Comparison of ENCODE assay signal across 8 cellular contexts in genomic region chr6:160990847-160991410, GRCh38. TPM values are rescaled to one million over a fixed set of nuclear protein-coding genes. Genes with fewer than 3 reads are reported as not detected.
DNase-seq lines count a peak whose midpoint lies in the region; ATAC-seq, FAIRE-seq and TF ChIP-seq lines count a peak whose summit lies in the region.

No MANE protein-coding gene starts in this region.

- H3K4me1 Mint-ChIP-seq in H9: peaks cover 4 to 13% of the 10 kb centered on the region in 2 experiments

- peaks cover 4 to 15% of the 10 kb centered on the region in 2 experiments; a peak in 2 of 5 replicates for H3K9me3 Mint-ChIP-seq in H9

- H3K4me2 ChIP-seq in H9 (ENCODE audit: insufficient read depth, insufficient read length, low read length): peak overlapping the region; percentile 78

- no peak overlapping the region for H4K8ac ChIP-seq in H9 (replicated peaks; ENCODE audit: insufficient read length, low read depth, low read length)

- no peak overlapping the region for H3T11ph ChIP-seq in H9 (ENCODE audit: low read length)

- no peak overlapping the region for H4K5ac ChIP-seq in H9 (ENCODE audit: insufficient read length, low read depth, low read length)

- DNase-seq in H9 (no peak), foreskin keratinocyte (no peak), skeletal muscle cell (ENCODE audit: low read depth) (no peak), H54 (ENCODE audit: insufficient read length, low spot score) (no peak)

- H3K4me1 ChIP-seq in H9 (ENCODE audit: insufficient read depth, low read length) (no peaks in the 10 kb centered on the region), foreskin keratinocyte (peaks cover 14% of the 10 kb centered on the region)

- no peak for TF ChIP-seq CTCF in H9 (conservative IDR thresholded peaks at IDR 0.05)
- no peak for TF ChIP-seq CTCF in VCaP (conservative IDR thresholded peaks at IDR 0.05)
- no peak for TF ChIP-seq CTCF in foreskin keratinocyte (conservative IDR thresholded peaks at IDR 0.05)

- H3K27me3 ChIP-seq in H9 (ENCODE audit: insufficient read depth, low read length) (no peaks in the 10 kb centered on the region), foreskin keratinocyte (no peaks in the 10 kb centered on the region)

- no peak overlapping the region for H2BK15ac ChIP-seq in H9 (ENCODE audit: low read depth, low read length)

- H3K4ac ChIP-seq in H9 (ENCODE audit: low read depth, low read length): no peak overlapping the region

- H2AFZ ChIP-seq in H9 (ENCODE audit: low read length): peak overlapping the region; percentile 37

- H3K18ac ChIP-seq in H9 (ENCODE audit: insufficient read length, low read depth, low read length): no peak overlapping the region

- H3K27ac ChIP-seq in H9 (ENCODE audit: insufficient read length, low read depth, low read length) (no peak overlapping the region), VCaP (peak overlapping the region; percentile 93), foreskin keratinocyte (peak overlapping the region; percentile 60)

- no CpG with 5 or more reads among the region's 16 CpGs for WGBS in H9 (ENCODE audit: extremely low coverage, insufficient read length, low lambda C conversion rate)

- peaks cover 3% of the 10 kb centered on the region for H3K27me3 Mint-ChIP-seq in H9 (ENCODE audit: low read depth)

- H2BK12ac ChIP-seq in H9 (ENCODE audit: insufficient read length, low read depth, low read length): no peak overlapping the region

- H2AK5ac ChIP-seq in H9 (ENCODE audit: insufficient read length, low read length): no peak overlapping the region

- H3K27ac Mint-ChIP-seq in H9: peak overlapping the region in 1 of 3 experiments; percentile 82; a peak in 1 of 7 replicates

- no peak for FAIRE-seq in H54 (lab: Jason Lieb, UNC)

- no peak overlapping the region for H3K56ac ChIP-seq in H9 (ENCODE audit: insufficient read length, low read depth, low read length)

- peaks cover 6% of the 10 kb centered on the region for H3K23me2 ChIP-seq in H9 (ENCODE audit: insufficient read length, low read depth, low read length, poor library complexity, severe bottlenecking)

- H2BK5ac ChIP-seq in H9 (ENCODE audit: insufficient read length, low read length): no peak overlapping the region

- H2BK120ac ChIP-seq in H9 (ENCODE audit: low read depth, low read length, poor library complexity, severe bottlenecking): no peak overlapping the region

- peak overlapping the region; percentile 88 for H3K4me3 ChIP-seq in skeletal muscle cell (ENCODE audit: low read depth, low read length)

- no peaks in the 10 kb centered on the region for H4K20me1 ChIP-seq in H9 (ENCODE audit: control insufficient read depth, insufficient read depth, insufficient read length)

- peak overlapping the region; percentile 89 to 97 for H3K4me3 Mint-ChIP-seq in H9

- no peaks in the 10 kb centered on the region for H3K79me1 ChIP-seq in H9 (ENCODE audit: insufficient read depth, low read depth, low read length, poor library complexity, severe bottlenecking)

- no peak overlapping the region for H3K9ac ChIP-seq in H9 (ENCODE audit: extremely low read depth, insufficient read length, low read length)

- H2BK20ac ChIP-seq in H9 (ENCODE audit: low read depth, low read length, poor library complexity, severe bottlenecking): no peak overlapping the region

- no peak for TF ChIP-seq POLR2A in H54 (IDR thresholded peaks at IDR 0.05; ENCODE audit: low read depth, low read length)

- no peak overlapping the region for H3K14ac ChIP-seq in H9 (ENCODE audit: insufficient read depth, low read length)

- ATAC-seq in foreskin keratinocyte: no peak
- ATAC-seq in GM21423 (IDR thresholded peaks at IDR 0.05; ENCODE audit: unreplicated experiment): no peak
- no peak for ATAC-seq in HG02885 (IDR thresholded peaks at IDR 0.05; ENCODE audit: poor library complexity, unreplicated experiment)
- no peak for ATAC-seq in HG03342 (IDR thresholded peaks at IDR 0.05; ENCODE audit: unreplicated experiment)

- H3K36me3 Mint-ChIP-seq in H9 (ENCODE audit: insufficient read depth in 1 of 3, low read depth in 3 of 3): peaks cover 0 to 8% (median 2%) of the 10 kb centered on the region in 3 experiments; a peak in 2 of 7 replicates

- no peaks in the 10 kb centered on the region for H3K9me3 ChIP-seq in H9 (ENCODE audit: control insufficient read depth, low read depth, low read length)

- no peak overlapping the region for H3K23ac ChIP-seq in H9 (ENCODE audit: insufficient read length, low read depth, low read length)

- H3K79me2 ChIP-seq in H9 (ENCODE audit: insufficient read depth, low read length): peaks cover 7% of the 10 kb centered on the region; the same call in 1 of the 2 replicates

- no peak overlapping the region for H4K91ac ChIP-seq in H9 (ENCODE audit: insufficient read length, low read depth, low read length)

RNA-seq across cellular contexts. Expression of gene MAP3K4, which starts 0.6 kb away (rescaled TPM):
- total RNA-seq in H9 (2021): 49.3 and 54.3 TPM in 2 replicates
- 25.0 and 26.1 TPM in 2 replicates for total RNA-seq in foreskin keratinocyte
- 9.7 and 11.7 TPM in 2 replicates for polyA plus RNA-seq in foreskin keratinocyte
